13 cellular contexts compared by ENCODE assay signal in the genomic region with DNA sequence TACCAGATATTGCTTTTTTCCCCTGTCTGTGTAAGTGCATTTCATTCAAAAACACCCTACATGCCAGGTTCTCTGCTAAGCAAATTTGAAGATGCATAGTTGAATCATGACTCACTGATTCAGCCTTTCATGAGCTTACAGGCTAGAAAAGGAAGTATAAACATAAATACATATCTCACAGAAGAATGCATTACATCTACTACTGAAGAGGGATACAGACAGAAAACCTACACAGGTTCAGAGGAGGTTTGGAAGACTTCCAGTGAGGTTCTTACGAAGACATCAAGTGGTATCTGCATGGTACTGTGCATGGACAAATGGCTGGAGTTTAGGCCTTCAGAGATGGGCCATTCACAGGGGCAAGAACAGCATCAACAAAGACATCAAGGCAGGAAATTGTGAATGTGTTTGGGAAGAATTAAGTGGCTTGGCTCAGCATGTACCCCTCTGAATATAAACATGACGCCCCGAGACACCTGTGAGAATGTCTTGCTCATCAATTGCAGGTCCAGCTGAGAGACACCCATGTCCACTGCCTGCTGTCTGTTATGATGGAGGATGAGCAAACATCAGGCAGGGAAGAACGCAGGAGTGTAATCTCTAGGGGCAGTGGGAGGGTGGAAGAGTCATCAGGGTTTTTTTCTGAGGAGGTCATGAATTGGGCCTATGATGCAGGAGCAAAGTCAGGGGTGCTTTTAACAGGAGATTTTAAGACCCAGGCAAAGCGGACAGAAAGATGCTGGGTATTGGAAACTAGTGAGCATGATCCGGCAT.
A peak's percentile ranks its signal among the peaks of the same experiment; 100 is the strongest.
DNase-seq lines count a peak whose midpoint lies in the region; ATAC-seq, FAIRE-seq and TF ChIP-seq lines count a peak whose summit lies in the region.
"Had no signal": no experiment of that assay in that cellular context is flagged by ENCODE, and none has a peak within 500 bp of the region (broad histone marks: within the 10 kb centered on the region; RNA-seq: fewer than 3 reads in every experiment).

No MANE protein-coding gene starts in this region.

- peak overlapping the region; percentile 20 for H3K27ac ChIP-seq in mesodermal cell (ENCODE audit: low read depth, low read length, severe bottlenecking)
- H3K27ac ChIP-seq: VCaP had no signal

- no peak for ATAC-seq in GM21576 (IDR thresholded peaks at IDR 0.05; ENCODE audit: unreplicated experiment)

- DNase-seq in AG09309 (ENCODE audit: low read depth) = peak; percentile 67
- DNase-seq in M059J (ENCODE audit: low read depth) = peak; percentile 89
- DNase-seq in bronchial epithelial cell (ENCODE audit: low read depth) = peak; percentile 88
- DNase-seq in UCSD-AML1 (lab: John Stamatoyannopoulos, UW; ENCODE audit: unreplicated experiment) = no peak
- no peak for DNase-seq in amygdala (lab: John Stamatoyannopoulos, UW)
- no peak for DNase-seq in ureter (ENCODE audit: low spot score)
- DNase-seq: activated effector memory CD4-positive, alpha-beta T cell treated with anti-CD3 and anti-CD28 coated beads, Interleukin-2, amount 50 U/mL, for 16 hours; C1 segment of cervical spinal cord; effector CD8-positive, alpha-beta T cell; NCI-H748 treated with DMSO at 0.1 percent for 48 hours had no signal

- TF ChIP-seq CTCF in AG09309 (IDR thresholded peaks at IDR 0.05; ENCODE audit: control insufficient read depth, insufficient read depth, low read depth, low read length, missing control alignments) (no peak), bronchial epithelial cell (IDR thresholded peaks at IDR 0.05; ENCODE audit: insufficient read depth, low read length, severe bottlenecking) (no peak)

- peaks cover 36% of the 10 kb centered on the region for H3K4me1 ChIP-seq in mesodermal cell (ENCODE audit: control insufficient read depth, insufficient read depth, low read length, poor library complexity, severe bottlenecking)

- H3K9me3 ChIP-seq in mesodermal cell (ENCODE audit: control insufficient read depth, low read length) = no peaks in the 10 kb centered on the region

- 98 to 100% methylated on average over 5 of the region's 6 CpGs for WGBS in mesodermal cell (ENCODE audit: insufficient coverage in 2 of 2), 2 experiments

- H3K36me3 ChIP-seq in bronchial epithelial cell (ENCODE audit: control insufficient read depth, insufficient read depth, low read length) = no peaks in the 10 kb centered on the region
- H3K36me3 ChIP-seq in mesodermal cell (ENCODE audit: control insufficient read depth, insufficient read depth, low read length) = no peaks in the 10 kb centered on the region

- H3K4me3 ChIP-seq in AG09309 (ENCODE audit: control insufficient read depth, low read depth, low read length) (no peak overlapping the region), bronchial epithelial cell (ENCODE audit: low read depth, low read length) (no peak overlapping the region), mesodermal cell (ENCODE audit: extremely low read depth, insufficient read depth, low read length, poor library complexity, severe bottlenecking) (no peak overlapping the region)

- no peak for FAIRE-seq in bronchial epithelial cell (lab: Jason Lieb, UNC)

- no peaks in the 10 kb centered on the region for H3K27me3 ChIP-seq in bronchial epithelial cell (ENCODE audit: control insufficient read depth, insufficient read depth, low read length)

Comparison
In these comparisons a context has a peak if more than half of its experiments do, and no peak if none do; other contexts are left out.
1. DNase-seq: peak in AG09309 (single experiment), M059J (single experiment) and bronchial epithelial cell (single experiment); none in UCSD-AML1 (single experiment), amygdala (0 of 56) and ureter (single experiment).